ENCODE assay signal across 1 cellular context in genomic region chr19:39430675-39431593, GRCh38.
TF ChIP-seq lines count a peak whose summit lies in the region.

No MANE protein-coding gene starts in this region.

TF ChIP-seq in HCT116, 20 proteins besides CTCF, POLR2A, EP300 and RAD21 (continued from another document):
- peak; percentile 97 for TF ChIP-seq MAX (IDR thresholded peaks at IDR 0.05)
- peak; percentile 44; the same call in 1 of the 2 replicates for TF ChIP-seq POLR2AphosphoS5 (IDR thresholded peaks at IDR 0.05; ENCODE audit: low read depth, low read length)
- no peak; the same call in 1 of the 2 replicates for TF ChIP-seq ATF3 (IDR thresholded peaks at IDR 0.05)
- 0 out of 2 replicates have a peak, but pooled peaks have one; percentile 15 for TF ChIP-seq CBX3 (IDR thresholded peaks at IDR 0.05; ENCODE audit: low read depth)
- peak; percentile 81 for TF ChIP-seq SP1 (IDR thresholded peaks at IDR 0.05; ENCODE audit: low read depth)
- 0 out of 2 replicates have a peak, but pooled peaks have one; percentile 56 for TF ChIP-seq CEBPB (IDR thresholded peaks at IDR 0.05; ENCODE audit: low read depth)
- TF ChIP-seq ZBTB33 (IDR thresholded peaks at IDR 0.05; ENCODE audit: extremely low read depth, insufficient replicate concordance, low read length), result no peak
- TF ChIP-seq JUND (IDR thresholded peaks at IDR 0.05), result peak; percentile 76
- peak; percentile 82 for TF ChIP-seq FOSL1 (IDR thresholded peaks at IDR 0.05; ENCODE audit: low read depth)
